In genomic region chr6:156628805-156629204, GRCh38 we compare ENCODE assay signal across 19 cellular contexts.
A peak's percentile ranks its signal among the peaks of the same experiment; 100 is the strongest.
DNase-seq lines count a peak whose midpoint lies in the region; ATAC-seq, FAIRE-seq and TF ChIP-seq lines count a peak whose summit lies in the region.
"Had no signal": no experiment of that assay in that cellular context is flagged by ENCODE, and none has a peak within 500 bp of the region (broad histone marks: within the 10 kb centered on the region; RNA-seq: fewer than 3 reads in every experiment).

No MANE protein-coding gene starts in this region.

- H3K9me2 ChIP-seq in Karpas-422 (replicated peaks; ENCODE audit: insufficient read depth, low read length) = no peaks in the 10 kb centered on the region

- FAIRE-seq in GM12891 (lab: Jason Lieb, UNC) = peak; percentile 65
- FAIRE-seq: A549, D721Med, G401.6, GM19239 had no signal

- H3K4me3 ChIP-seq in Karpas-422 (ENCODE audit: low read length) (no peak overlapping the region), mucosa of descending colon (no peak overlapping the region)
- H3K4me3 ChIP-seq: A549; BLaER1 treated with 17β-estradiol and CSF1 and Interleukin-3, amounts not matched to agents 10 nM and 100 nM had no signal

- H3K36me3 ChIP-seq in Karpas-422 (ENCODE audit: insufficient read depth, low read length) (no peaks in the 10 kb centered on the region), mucosa of descending colon (ENCODE audit: low read depth) (no peaks in the 10 kb centered on the region)
- H3K36me3 ChIP-seq: BLaER1 treated with 17β-estradiol and CSF1 and Interleukin-3, amounts not matched to agents 10 nM and 100 nM had no signal

- no peak for TF ChIP-seq POLR2A in GM12891 (IDR thresholded peaks at IDR 0.05; ENCODE audit: low read depth, low read length)

- no peaks in the 10 kb centered on the region for H3K27me3 ChIP-seq in Karpas-422 (ENCODE audit: low read length)
- H3K27me3 ChIP-seq: BLaER1 treated with 17β-estradiol and CSF1 and Interleukin-3, amounts not matched to agents 10 nM and 100 nM had no signal

- DNase-seq in GM12891 (ENCODE audit: insufficient read length, low spot score) = no peak
- DNase-seq in Karpas-422 = peak; percentile 11
- no peak for DNase-seq in mucosa of descending colon
- DNase-seq in retina = no peak
- DNase-seq in activated T-cell treated with anti-CD3 and anti-CD28 coated beads for 4 hours = no peak
- DNase-seq: AML-193; Caco-2; Calu3; CD4-positive, alpha-beta T cell; CD8-positive, alpha-beta T cell; DMS79 treated with DMSO at 0.1 percent for 48 hours; GF-D8 had no signal

- no peak overlapping the region for H3K9ac ChIP-seq in Karpas-422 (ENCODE audit: low read length)
- H3K9ac ChIP-seq: BLaER1 treated with 17β-estradiol and CSF1 and Interleukin-3, amounts not matched to agents 10 nM and 100 nM had no signal

- no peak overlapping the region for H3K27ac ChIP-seq in Karpas-422 (ENCODE audit: low read length)
- H3K27ac ChIP-seq: 22Rv1; A549; BLaER1 treated with 17β-estradiol and CSF1 and Interleukin-3, amounts not matched to agents 10 nM and 100 nM; C4-2B had no signal

- H2AFZ ChIP-seq in Karpas-422 (ENCODE audit: low read length) = no peak overlapping the region

- no peak overlapping the region for H3K4me2 ChIP-seq in Karpas-422 (ENCODE audit: low read depth, low read length, poor library complexity, severe bottlenecking)
- H3K4me2 ChIP-seq: A549; BLaER1 treated with 17β-estradiol and CSF1 and Interleukin-3, amounts not matched to agents 10 nM and 100 nM had no signal

- ATAC-seq in mucosa of descending colon = peak; percentile 87
- ATAC-seq: A549; CD8-positive, alpha-beta T cell had no signal

- TF ChIP-seq CTCF in mucosa of descending colon (IDR thresholded peaks at IDR 0.05) = no peak

- no peaks in the 10 kb centered on the region for H4K20me1 ChIP-seq in Karpas-422 (ENCODE audit: insufficient read depth, low read depth, low read length)
- H4K20me1 ChIP-seq: BLaER1 treated with 17β-estradiol and CSF1 and Interleukin-3, amounts not matched to agents 10 nM and 100 nM had no signal

- intact Hi-C loops in mucosa of descending colon (cut with DNase I, micrococcal nuclease) = no loop called here

- no peaks in the 10 kb centered on the region for H3K79me2 ChIP-seq in Karpas-422 (ENCODE audit: low read length)

- H3K4me1 ChIP-seq in Karpas-422 (ENCODE audit: low read length) = no peaks in the 10 kb centered on the region
- peaks cover 3% of the 10 kb centered on the region for H3K4me1 ChIP-seq in mucosa of descending colon (ENCODE audit: low read depth)
- H3K4me1 ChIP-seq: A549, Caco-2 had no signal

- H3K9me3 ChIP-seq in Karpas-422 (ENCODE audit: low read length) (no peaks in the 10 kb centered on the region), mucosa of descending colon (no peaks in the 10 kb centered on the region)
- H3K9me3 ChIP-seq: A549, Caco-2 had no signal

TF ChIP-seq in GM12891, 5 proteins besides CTCF, POLR2A, EP300 and RAD21:
- TF ChIP-seq POLR2AphosphoS5 (IDR thresholded peaks at IDR 0.05; ENCODE audit: low read depth, low read length) (no peak), SPI1 (IDR thresholded peaks at IDR 0.05; ENCODE audit: low read depth, low read length) (no peak), PAX5 (IDR thresholded peaks at IDR 0.05; ENCODE audit: insufficient read depth, low read length, severe bottlenecking) (no peak), POU2F2 (IDR thresholded peaks at IDR 0.05; ENCODE audit: low read depth, low read length) (no peak), TAF1 (IDR thresholded peaks at IDR 0.05; ENCODE audit: low read depth, low read length) (no peak)
